ENCODE assay signal across 13 cellular contexts in genomic region chr3:183526838-183527420, GRCh38. TPM values are rescaled to one million over a fixed set of nuclear protein-coding genes. Genes with fewer than 3 reads are reported as not detected.
DNase-seq lines count a peak whose midpoint lies in the region; ATAC-seq, FAIRE-seq and TF ChIP-seq lines count a peak whose summit lies in the region.
"Had no signal": no experiment of that assay in that cellular context is flagged by ENCODE, and none has a peak within 500 bp of the region (broad histone marks: within the 10 kb centered on the region; RNA-seq: fewer than 3 reads in every experiment).

No MANE protein-coding gene starts in this region.

- TF ChIP-seq CTCF in D721Med (IDR thresholded peaks at IDR 0.05; ENCODE audit: insufficient read depth, missing control alignments) (no peak), esophagus muscularis mucosa (IDR thresholded peaks at IDR 0.05) (no peak)

- intact Hi-C loops in activated CD4-positive, alpha-beta memory T cell treated with anti-CD3 and anti-CD28 coated beads for 36 hours (cut with micrococcal nuclease) = loop anchor here (1.0 to 2.0 kb wide), 3 partner anchors 9 to 27 kb away; no protein-coding TSS in a partner anchor
- intact Hi-C loops in esophagus muscularis mucosa (cut with DNase I) = no loop called here

- 97% methylated on average over 4 of the region's 4 CpGs for WGBS in esophagus muscularis mucosa

- CTCF ChIA-PET in activated CD4-positive, alpha-beta memory T cell treated with anti-CD3 and anti-CD28 coated beads for 36 hours (lab: Charles Lee) = interaction anchor here (1.0 to 2.2 kb wide), 7 partner anchors 10 to 240 kb away, joined by 3 to 8 read pairs (median 4); no protein-coding TSS in a partner anchor

- FAIRE-seq in D721Med (lab: Jason Lieb, UNC) (no peak), H54 (lab: Jason Lieb, UNC) (no peak)
- FAIRE-seq: astrocyte, small intestine had no signal

- H3K36me3 ChIP-seq in esophagus muscularis mucosa = no peaks in the 10 kb centered on the region

- POLR2A ChIA-PET in activated CD4-positive, alpha-beta memory T cell treated with anti-CD3 and anti-CD28 coated beads for 36 hours (lab: Charles Lee) = interaction anchor here (0.7 to 1.9 kb wide), 6 partner anchors 25 to 829 kb away, joined by 3 to 7 read pairs (median 3); partner anchors contain the start of genes KLHL6 and YEATS2

- no peak for DNase-seq in stimulated activated naive CD8-positive, alpha-beta T cell treated with anti-CD3 and anti-CD28 coated beads, Interleukin-15, Interleukin-2, amounts not matched to agents 100 U/mL and 50 U/mL, for 24 hours
- no peak for DNase-seq in activated CD4-positive, alpha-beta memory T cell treated with anti-CD3 and anti-CD28 coated beads for 36 hours
- DNase-seq in D721Med (ENCODE audit: insufficient read length, low spot score) (no peak), H54 (ENCODE audit: insufficient read length, low spot score) (no peak), NCI-H187 (lab: John Stamatoyannopoulos, UW) (no peak), esophagus muscularis mucosa (ENCODE audit: extremely low spot score) (no peak)
- DNase-seq: erythroblast, NCI-H2081 treated with DMSO at 0.1 percent for 48 hours, small intestine had no signal

- H3K9me3 ChIP-seq in esophagus muscularis mucosa = no peaks in the 10 kb centered on the region

- no peak for TF ChIP-seq POLR2A in H54 (IDR thresholded peaks at IDR 0.05; ENCODE audit: low read depth, low read length)
- no peak for TF ChIP-seq POLR2A in esophagus muscularis mucosa (IDR thresholded peaks at IDR 0.05; ENCODE audit: low read depth)

- H3K27me3 ChIP-seq in esophagus muscularis mucosa = no peaks in the 10 kb centered on the region

- H3K4me3 Mint-ChIP-seq in stimulated activated naive CD8-positive, alpha-beta T cell treated with anti-CD3 and anti-CD28 coated beads, Interleukin-15, Interleukin-2, amounts not matched to agents 100 ng/mL and 50 ng/mL, for 24 hours = no peak overlapping the region
- H3K4me3 Mint-ChIP-seq in activated CD4-positive, alpha-beta memory T cell treated with anti-CD3 and anti-CD28 coated beads for 36 hours = no peak overlapping the region

- H3K27me3 Mint-ChIP-seq in stimulated activated naive CD8-positive, alpha-beta T cell treated with anti-CD3 and anti-CD28 coated beads, Interleukin-15, Interleukin-2, amounts not matched to agents 100 ng/mL and 50 ng/mL, for 24 hours = no peaks in the 10 kb centered on the region
- no peaks in the 10 kb centered on the region for H3K27me3 Mint-ChIP-seq in activated CD4-positive, alpha-beta memory T cell treated with anti-CD3 and anti-CD28 coated beads for 36 hours

- no peak overlapping the region for H3K4me3 ChIP-seq in esophagus muscularis mucosa

- no peak for TF ChIP-seq EP300 in esophagus muscularis mucosa (IDR thresholded peaks at IDR 0.05)

- peaks cover 44% of the 10 kb centered on the region for H3K4me1 Mint-ChIP-seq in stimulated activated naive CD8-positive, alpha-beta T cell treated with anti-CD3 and anti-CD28 coated beads, Interleukin-15, Interleukin-2, amounts not matched to agents 100 ng/mL and 50 ng/mL, for 24 hours (ENCODE audit: low read depth)
- peaks cover 60% of the 10 kb centered on the region for H3K4me1 Mint-ChIP-seq in activated CD4-positive, alpha-beta memory T cell treated with anti-CD3 and anti-CD28 coated beads for 36 hours (ENCODE audit: low read depth)

- H3K27ac ChIP-seq in esophagus muscularis mucosa (replicated peaks in 1 of 4) = no peak overlapping the region

- H3K27ac Mint-ChIP-seq in stimulated activated naive CD8-positive, alpha-beta T cell treated with anti-CD3 and anti-CD28 coated beads, Interleukin-15, Interleukin-2, amounts not matched to agents 100 ng/mL and 50 ng/mL, for 24 hours = peak overlapping the region; percentile 76
- H3K27ac Mint-ChIP-seq in activated CD4-positive, alpha-beta memory T cell treated with anti-CD3 and anti-CD28 coated beads for 36 hours = peak overlapping the region; percentile 82

- ATAC-seq in stimulated activated naive CD8-positive, alpha-beta T cell treated with anti-CD3 and anti-CD28 coated beads, Interleukin-15, Interleukin-2, amounts not matched to agents 100 U/mL and 50 U/mL, for 24 hours = no peak
- ATAC-seq in HG03039 (IDR thresholded peaks at IDR 0.05; ENCODE audit: unreplicated experiment) = peak; percentile 5

- peaks cover 82% of the 10 kb centered on the region for H3K36me3 Mint-ChIP-seq in stimulated activated naive CD8-positive, alpha-beta T cell treated with anti-CD3 and anti-CD28 coated beads, Interleukin-15, Interleukin-2, amounts not matched to agents 100 ng/mL and 50 ng/mL, for 24 hours (ENCODE audit: low read depth)
- H3K36me3 Mint-ChIP-seq in activated CD4-positive, alpha-beta memory T cell treated with anti-CD3 and anti-CD28 coated beads for 36 hours = peaks cover 69% of the 10 kb centered on the region

- H3K4me1 ChIP-seq in esophagus muscularis mucosa = no peaks in the 10 kb centered on the region

- H3K9me3 Mint-ChIP-seq in stimulated activated naive CD8-positive, alpha-beta T cell treated with anti-CD3 and anti-CD28 coated beads, Interleukin-15, Interleukin-2, amounts not matched to agents 100 ng/mL and 50 ng/mL, for 24 hours = no peaks in the 10 kb centered on the region
- peaks cover 4% of the 10 kb centered on the region for H3K9me3 Mint-ChIP-seq in activated CD4-positive, alpha-beta memory T cell treated with anti-CD3 and anti-CD28 coated beads for 36 hours

RNA-seq across cellular contexts. Expression of gene KLHL6, which starts 28.6 kb away (rescaled TPM):
- 10 to 100 TPM; 63.5 to 65.2 TPM for total RNA-seq in activated CD4-positive, alpha-beta memory T cell treated with anti-CD3 and anti-CD28 coated beads for 36 hours
- total RNA-seq in esophagus muscularis mucosa = 1 to 10 TPM in 2 of 4 donors, under 1 TPM in 2; 0.71 to 4.1 (median 1.3) TPM
- total RNA-seq: HT1080 had no signal

Comparison
In these comparisons a context has a peak if more than half of its experiments do, and no peak if none do; other contexts are left out.
1. RNA of gene KLHL6, which starts 28.6 kb away (total RNA-seq): 63.5 to 65.2 TPM in activated CD4-positive, alpha-beta memory T cell treated with anti-CD3 and anti-CD28 coated beads for 36 hours; 0.71 to 4.1 TPM in esophagus muscularis mucosa; every median in the first group is over 10 times any median in the second.